In the genomic region with DNA sequence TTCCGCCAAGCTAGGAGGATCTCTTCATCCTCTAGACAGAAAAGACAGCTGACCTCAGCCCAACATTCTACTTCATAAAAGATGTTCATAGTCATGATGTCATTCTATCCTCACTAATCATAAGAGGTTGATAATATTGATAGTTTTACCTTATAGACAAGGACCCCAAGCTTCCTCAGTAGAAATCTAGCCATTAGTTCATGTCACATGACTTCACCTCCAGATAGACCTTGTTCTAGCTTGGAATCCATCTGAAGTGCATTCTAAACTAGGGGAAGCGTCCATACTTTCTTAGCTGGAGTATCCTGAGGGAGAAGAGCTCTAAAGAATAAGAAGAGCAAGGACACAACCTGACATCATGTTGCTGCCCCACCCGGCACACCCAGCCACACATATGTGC, we compare ENCODE assay signal across 2 cellular contexts.
TF ChIP-seq lines count a peak whose summit lies in the region.

No MANE protein-coding gene starts in this region.

TF ChIP-seq in IMR-90, 13 proteins besides CTCF, POLR2A, EP300 and RAD21:
- TF ChIP-seq, protein P1, sequence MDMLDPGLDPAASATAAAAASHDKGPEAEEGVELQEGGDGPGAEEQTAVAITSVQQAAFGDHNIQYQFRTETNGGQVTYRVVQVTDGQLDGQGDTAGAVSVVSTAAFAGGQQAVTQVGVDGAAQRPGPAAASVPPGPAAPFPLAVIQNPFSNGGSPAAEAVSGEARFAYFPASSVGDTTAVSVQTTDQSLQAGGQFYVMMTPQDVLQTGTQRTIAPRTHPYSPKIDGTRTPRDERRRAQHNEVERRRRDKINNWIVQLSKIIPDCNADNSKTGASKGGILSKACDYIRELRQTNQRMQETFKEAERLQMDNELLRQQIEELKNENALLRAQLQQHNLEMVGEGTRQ (IDR thresholded peaks at IDR 0.05; ENCODE audit: low read depth, low read length) = no peak
- TF ChIP-seq BHLHE40 (IDR thresholded peaks at IDR 0.05; ENCODE audit: low read depth, low read length) (no peak), RCOR1 (IDR thresholded peaks at IDR 0.05; ENCODE audit: insufficient replicate concordance, low read length) (no peak), RFX5 (IDR thresholded peaks at IDR 0.05; ENCODE audit: low read depth, low read length) (no peak), CHD1 (IDR thresholded peaks at IDR 0.05; ENCODE audit: low read depth, low read length) (no peak), MXI1 (IDR thresholded peaks at IDR 0.05; ENCODE audit: borderline replicate concordance, low read depth, low read length) (no peak)
- TF ChIP-seq, protein P2, sequence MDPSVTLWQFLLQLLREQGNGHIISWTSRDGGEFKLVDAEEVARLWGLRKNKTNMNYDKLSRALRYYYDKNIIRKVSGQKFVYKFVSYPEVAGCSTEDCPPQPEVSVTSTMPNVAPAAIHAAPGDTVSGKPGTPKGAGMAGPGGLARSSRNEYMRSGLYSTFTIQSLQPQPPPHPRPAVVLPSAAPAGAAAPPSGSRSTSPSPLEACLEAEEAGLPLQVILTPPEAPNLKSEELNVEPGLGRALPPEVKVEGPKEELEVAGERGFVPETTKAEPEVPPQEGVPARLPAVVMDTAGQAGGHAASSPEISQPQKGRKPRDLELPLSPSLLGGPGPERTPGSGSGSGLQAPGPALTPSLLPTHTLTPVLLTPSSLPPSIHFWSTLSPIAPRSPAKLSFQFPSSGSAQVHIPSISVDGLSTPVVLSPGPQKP (IDR thresholded peaks at IDR 0.05; ENCODE audit: borderline replicate concordance, low read depth, low read length) = no peak

TF ChIP-seq in K562, 482 proteins besides CTCF, POLR2A, EP300 and RAD21:
- TF ChIP-seq, protein P3, sequence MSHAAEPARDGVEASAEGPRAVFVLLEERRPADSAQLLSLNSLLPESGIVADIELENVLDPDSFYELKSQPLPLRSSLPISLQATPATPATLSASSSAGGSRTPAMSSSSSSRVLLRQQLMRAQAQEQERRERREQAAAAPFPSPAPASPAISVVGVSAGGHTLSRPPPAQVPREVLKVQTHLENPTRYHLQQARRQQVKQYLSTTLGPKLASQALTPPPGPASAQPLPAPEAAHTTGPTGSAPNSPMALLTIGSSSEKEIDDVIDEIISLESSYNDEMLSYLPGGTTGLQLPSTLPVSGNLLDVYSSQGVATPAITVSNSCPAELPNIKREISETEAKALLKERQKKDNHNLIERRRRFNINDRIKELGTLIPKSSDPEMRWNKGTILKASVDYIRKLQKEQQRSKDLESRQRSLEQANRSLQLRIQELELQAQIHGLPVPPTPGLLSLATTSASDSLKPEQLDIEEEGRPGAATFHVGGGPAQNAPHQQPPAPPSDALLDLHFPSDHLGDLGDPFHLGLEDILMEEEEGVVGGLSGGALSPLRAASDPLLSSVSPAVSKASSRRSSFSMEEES (CRISPR knock-in tag; IDR thresholded peaks at IDR 0.05) = peak; percentile 92
- TF ChIP-seq IRF2 (CRISPR knock-in tag; IDR thresholded peaks at IDR 0.05) (no peak), TOE1 (IDR thresholded peaks at IDR 0.05; ENCODE audit: borderline replicate concordance) (peak; percentile 54; the same call in 1 of the 2 replicates), TOE1 (CRISPR knock-in tag; IDR thresholded peaks at IDR 0.05; ENCODE audit: borderline replicate concordance, low read depth) (no peak)
